ENCODE assay signal across 9 cellular contexts in the genomic region with DNA sequence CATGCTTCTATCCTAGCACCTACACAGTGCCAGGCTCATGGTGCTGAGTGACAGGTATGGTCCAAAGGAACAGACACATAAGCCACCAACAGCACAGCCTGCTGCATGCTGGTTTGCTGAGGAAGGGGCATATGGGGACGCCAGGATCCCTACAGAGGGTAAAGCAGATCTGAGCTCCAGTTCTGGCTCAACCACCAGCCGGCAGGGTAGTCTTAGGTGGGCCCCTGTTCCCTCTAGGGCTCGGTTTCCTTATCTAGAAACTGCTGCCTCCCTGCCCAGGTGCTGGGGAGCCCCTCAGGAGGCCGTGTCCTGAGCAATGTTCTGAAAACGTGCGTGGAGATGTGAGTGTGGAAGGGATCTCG. TPM values are rescaled to one million over a fixed set of nuclear protein-coding genes. Genes with fewer than 3 reads are reported as not detected.
DNase-seq lines count a peak whose midpoint lies in the region; ATAC-seq and TF ChIP-seq lines count a peak whose summit lies in the region.
"Had no signal": no experiment of that assay in that cellular context is flagged by ENCODE, and none has a peak within 500 bp of the region (broad histone marks: within the 10 kb centered on the region; RNA-seq: fewer than 3 reads in every experiment).

No MANE protein-coding gene starts in this region.

- H3K36me3 ChIP-seq in ES-I3 (ENCODE audit: insufficient read depth, low read length) (no peaks in the 10 kb centered on the region), right atrium auricular region (peaks cover 39% of the 10 kb centered on the region), sigmoid colon (peaks cover 10 to 57% (median 22%) of the 10 kb centered on the region in 4 donors)

- 52 to 78% methylated on average over 7 of the region's 7 CpGs for WGBS in sigmoid colon, 2 donors

- H3K9ac ChIP-seq in ES-I3 (ENCODE audit: low read depth, low read length) = peak overlapping the region; percentile 26; the same call in 1 of the 2 replicates

- no peak for ATAC-seq in HG02759 (IDR thresholded peaks at IDR 0.05; ENCODE audit: unreplicated experiment)

- H3K27me3 ChIP-seq in right atrium auricular region = no peaks in the 10 kb centered on the region
- H3K27me3 ChIP-seq in sigmoid colon = no peaks in the 10 kb centered on the region

- H3K9me3 ChIP-seq in ES-I3 (ENCODE audit: control insufficient read depth, insufficient read depth, low read length) = no peaks in the 10 kb centered on the region
- H3K9me3 ChIP-seq in right atrium auricular region = no peaks in the 10 kb centered on the region
- no peaks in the 10 kb centered on the region for H3K9me3 ChIP-seq in sigmoid colon

- 0 out of 2 replicates have a peak overlapping the region, but pooled peaks have one; percentile 14 for H3K4me3 ChIP-seq in WI38 (ENCODE audit: low read depth, low read length)
- peak overlapping the region in 1 of 2 donors; percentile 24 for H3K4me3 ChIP-seq in right atrium auricular region
- peak overlapping the region in 3 of 4 donors; percentile 13 to 21 (median 19) for H3K4me3 ChIP-seq in sigmoid colon

- no peak for TF ChIP-seq CTCF in WI38 (IDR thresholded peaks at IDR 0.05; ENCODE audit: low read depth, low read length)
- no peak for TF ChIP-seq CTCF in right atrium auricular region (IDR thresholded peaks at IDR 0.05)
- no peak for TF ChIP-seq CTCF in sigmoid colon (IDR thresholded peaks at IDR 0.05)

- intact Hi-C loops in sigmoid colon (cut with DNase I) = no loop called here

- DNase-seq in right atrium auricular region (ENCODE audit: low spot score) (no peak), sigmoid colon (no peak), dermis blood vessel endothelial cell (no peak), AML-193 (lab: John Stamatoyannopoulos, UW) (no peak)
- no peak for DNase-seq in activated naive CD4-positive, alpha-beta T cell (lab: John Stamatoyannopoulos, UW)
- DNase-seq: activated CD4-positive, alpha-beta T cell treated with anti-CD3 and anti-CD28 coated beads, Interleukin-2, amount 10 ng/mL, durations not matched to agents 7 days and 5 days had no signal

- H3K4me1 ChIP-seq in ES-I3 (ENCODE audit: insufficient read depth, low read length) (peaks cover 64% of the 10 kb centered on the region), right atrium auricular region (peaks cover 0 to 65% of the 10 kb centered on the region in 2 donors), sigmoid colon (peaks cover 0 to 95% (median 86%) of the 10 kb centered on the region in 4 donors)

- H3K27ac ChIP-seq in right atrium auricular region (peak overlapping the region; percentile 82 to 90), sigmoid colon (peak overlapping the region; percentile 87 to 97 (median 94))

- TF ChIP-seq POLR2A in sigmoid colon (IDR thresholded peaks at IDR 0.05) = no peak

- TF ChIP-seq EP300 in sigmoid colon (IDR thresholded peaks at IDR 0.05) = no peak

RNA-seq across cellular contexts. Expression of gene MRPS23, which starts 24.2 kb away (rescaled TPM):
- total RNA-seq in right atrium auricular region (10 to 100 TPM; 24.1 to 35.3 TPM), sigmoid colon (10 to 100 TPM in 3 of 4 donors, 1 to 10 TPM in 1; 9.5 to 15.1 (median 13.3) TPM), dermis blood vessel endothelial cell (25.4 and 25.9 TPM in 2 replicates)
- 10 to 100 TPM; 16.6 to 43.9 (median 17.4) TPM for polyA plus RNA-seq in sigmoid colon
